Comparison of ENCODE assay signal across 8 cellular contexts in genomic region chr9:110623462-110624025, GRCh38. TPM values are rescaled to one million over a fixed set of nuclear protein-coding genes. Genes with fewer than 3 reads are reported as not detected.
DNase-seq lines count a peak whose midpoint lies in the region; ATAC-seq and TF ChIP-seq lines count a peak whose summit lies in the region.

No MANE protein-coding gene starts in this region.

- H3K27me3 Mint-ChIP-seq in neural crest cell (ENCODE audit: low read depth), result peaks cover 6% of the 10 kb centered on the region

- peak; percentile 27 for TF ChIP-seq CTCF in AG04449 (IDR thresholded peaks at IDR 0.05; ENCODE audit: insufficient read depth, low read length, missing control alignments)
- peak; percentile 87 for TF ChIP-seq CTCF in neural crest cell (conservative IDR thresholded peaks at IDR 0.05)

- no peak for DNase-seq in AG04449 (ENCODE audit: low read depth, low spot score)
- DNase-seq in GDM1 (lab: John Stamatoyannopoulos, UW), result peak; percentile 3
- peak; percentile 55 for DNase-seq in LHCN-M2 (ENCODE audit: low read depth)
- DNase-seq in RPMI8226, result peak; percentile 31
- peak; percentile 52 to 78 for DNase-seq in erythroblast (lab: John Stamatoyannopoulos, UW)
- peak; percentile 58 for DNase-seq in neural crest cell (ENCODE audit: low read depth, low spot score)

- H3K9me3 Mint-ChIP-seq in neural crest cell, result no peaks in the 10 kb centered on the region

- no peaks in the 10 kb centered on the region for H3K36me3 Mint-ChIP-seq in neural crest cell (ENCODE audit: low read depth)

- ATAC-seq in HG02870 (IDR thresholded peaks at IDR 0.05; ENCODE audit: unreplicated experiment) (no peak), HG02571 (IDR thresholded peaks at IDR 0.05; ENCODE audit: unreplicated experiment) (no peak)

- H3K4me1 Mint-ChIP-seq in neural crest cell, result no peaks in the 10 kb centered on the region

- POLR2A ChIA-PET in AG04449 (lab: Yijun Ruan, JAX), result interaction anchor here (0.6 to 1.5 kb wide), 2 partner anchors 44 to 413 kb away, joined by 3 read pairs; partner anchors contain the start of gene SVEP1

- H3K4me3 ChIP-seq in AG04449 (ENCODE audit: low read depth, low read length), result no peak overlapping the region

- no peak overlapping the region for H3K4me3 Mint-ChIP-seq in neural crest cell

- CTCF ChIA-PET in AG04449 (lab: Yijun Ruan, JAX), result interaction anchor here (0.6 to 2.8 kb wide), 42 partner anchors 11 to 684 kb away, joined by 3 to 57 read pairs (median 3); partner anchors contain the start of gene TXN

- no peak for TF ChIP-seq POLR2A in erythroblast (IDR thresholded peaks at IDR 0.05; ENCODE audit: low read length)

- H3K27ac Mint-ChIP-seq in neural crest cell (ENCODE audit: unreplicated experiment), result no peak overlapping the region

RNA-seq across cellular contexts. Expression of gene SVEP1, which starts 44.0 kb away (rescaled TPM):
- 1.0 and 1.3 TPM in 2 replicates for total RNA-seq in LHCN-M2 (2014; rRNA removed)
- 0.30 TPM for polyA plus RNA-seq in LHCN-M2 (2012)
- total RNA-seq in neural crest cell, result 1.3 and 1.5 TPM in 2 replicates

RNA-seq across cellular contexts. Expression of gene MUSK, which starts 45.0 kb away (rescaled TPM):
- total RNA-seq in LHCN-M2 (2014; rRNA removed) (44.7 and 71.1 TPM in 2 replicates), neural crest cell (not detected in 2 replicates)
- 7.6 TPM for polyA plus RNA-seq in LHCN-M2 (2012)

Comparison
In these comparisons a context has a peak if more than half of its experiments do, and no peak if none do; other contexts are left out.
1. RNA of gene MUSK, which starts 45.0 kb away (total RNA-seq): 44.7 to 71.1 TPM in LHCN-M2; not detected in neural crest cell; every median in the first group is over 10 times any median in the second.